8 cellular contexts compared by ENCODE assay signal in the genomic region with DNA sequence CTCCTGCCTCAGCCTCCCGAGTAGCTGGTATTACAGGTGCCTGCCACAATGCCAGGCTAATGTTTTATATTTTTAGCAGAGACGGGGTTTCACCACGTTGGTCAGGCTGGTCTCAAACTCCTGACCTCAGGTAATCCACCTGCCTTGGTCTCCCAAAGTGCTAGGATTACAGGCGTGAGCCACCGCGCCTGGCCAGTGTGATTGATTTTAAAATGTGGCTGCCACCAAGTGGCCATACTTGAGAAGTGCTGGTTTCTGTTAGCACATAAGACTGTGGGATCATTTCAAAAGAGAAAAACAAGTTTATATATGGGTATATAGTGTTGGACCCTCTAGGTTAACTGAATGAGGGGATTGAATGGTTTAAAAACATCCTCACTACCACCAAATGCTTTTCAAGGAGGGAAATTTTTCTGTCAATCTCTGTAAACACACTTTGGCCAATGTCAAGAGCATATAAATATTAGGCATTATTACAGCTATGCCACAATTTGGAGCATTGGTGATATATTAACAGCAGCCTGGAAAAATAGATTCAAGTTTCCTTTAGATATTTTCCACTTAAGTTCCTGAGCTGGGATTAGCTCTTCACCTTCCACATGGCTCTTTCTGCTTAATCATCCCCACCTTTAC. TPM values are rescaled to one million over a fixed set of nuclear protein-coding genes. Genes with fewer than 3 reads are reported as not detected.
DNase-seq lines count a peak whose midpoint lies in the region; ATAC-seq, FAIRE-seq and TF ChIP-seq lines count a peak whose summit lies in the region.

No MANE protein-coding gene starts in this region.

- no peak overlapping the region for H3K4me2 ChIP-seq in GM12878 (ENCODE audit: control insufficient read depth, insufficient read depth)

- H3K79me2 ChIP-seq in GM12878 (ENCODE audit: control insufficient read depth, insufficient read depth, low read length) = no peaks in the 10 kb centered on the region

- FAIRE-seq in GM12878 (lab: Jason Lieb, UNC) = peak; percentile 23

- no peak for TF ChIP-seq POLR2A in GM12878 (IDR thresholded peaks at IDR 0.05; ENCODE audit: low read depth, low read length)

- RAD21 ChIA-PET in GM12878 (lab: Charles Lee; ENCODE audit: unreplicated experiment) = interaction anchor here (0.9 to 2.8 kb wide), 5 partner anchors 11 to 190 kb away, joined by 3 to 21 read pairs (median 6); partner anchors contain the start of gene TLCD1

- TF ChIP-seq CTCF in GM12878 (IDR thresholded peaks at IDR 0.05 in 2 of 3, conservative IDR thresholded peaks at IDR 0.05 in 1 of 3; ENCODE audit: control insufficient read depth in 2 of 3, extremely low read depth in 1 of 3, insufficient read depth in 1 of 3, low read depth in 3 of 3, low read length in 3 of 3) = peak; percentile 55 to 59 (median 57)

- no peak for TF ChIP-seq EP300 in GM12878 (IDR thresholded peaks at IDR 0.05; ENCODE audit: borderline replicate concordance in 1 of 2, control insufficient read depth in 1 of 2, low read depth in 2 of 2, low read length in 2 of 2)

- no peak overlapping the region for H3K4me3 ChIP-seq in GM12878

- peaks cover 40 to 60% of the 10 kb centered on the region in 2 experiments for H3K36me3 ChIP-seq in GM12878 (ENCODE audit: control insufficient read depth in 2 of 2, insufficient read depth in 2 of 2, low read length in 1 of 2)

- TF ChIP-seq RAD21 in GM12878 (IDR thresholded peaks at IDR 0.05; ENCODE audit: insufficient read depth, low read depth, low read length) = peak; percentile 58

- ATAC-seq in GM12878 (peak; percentile 89), HG02973 (IDR thresholded peaks at IDR 0.05; ENCODE audit: unreplicated experiment) (no peak)

- SMC1A ChIA-PET in GM12878 (lab: Charles Lee; ENCODE audit: uncharacterized antibody, unreplicated experiment) = interaction anchor here (0.7 to 4.8 kb wide), 12 partner anchors 10 to 197 kb away, joined by 3 to 40 read pairs (median 4); partner anchors contain the start of genes FAM222B, RPL23A and TLCD1

- WGBS in GM12878 (ENCODE audit: insufficient coverage, insufficient replicate concordance, low lambda C conversion rate, missing lambda C conversion rate) = 77% methylated on average over 6 of the region's 6 CpGs

- no peak overlapping the region for H3K9ac ChIP-seq in GM12878 (ENCODE audit: control insufficient read depth, insufficient read depth, low read length)

- CTCF ChIA-PET in GM12878 (lab: Yijun Ruan, JAX) = interaction anchor here (0.6 to 6.0 kb wide), 24 partner anchors 9 to 321 kb away, joined by 3 to 78 read pairs (median 6); partner anchors contain the start of genes NEK8, RPL23A and TLCD1

- in situ Hi-C loops in GM12878 (cut with MboI) = no loop called here

- no peaks in the 10 kb centered on the region for H3K9me3 ChIP-seq in GM12878 (replicated peaks; ENCODE audit: control insufficient read depth, insufficient read depth, low read length)

- no TSS peak for BruUV-seq in GM12878 (replicated peaks; lab: Mats Ljungman, UMichigan)

- POLR2A ChIA-PET in GM12878 (lab: Charles Lee) = interaction anchor here (1.2 kb wide), 1 partner anchor 35 kb away, joined by 3 read pairs; the partner anchor contains the start of gene PHF12

- no peaks in the 10 kb centered on the region for H4K20me1 ChIP-seq in GM12878 (ENCODE audit: control insufficient read depth, insufficient read depth)

- intact Hi-C loops in GM12878 (cut with micrococcal nuclease; ENCODE audit: unreplicated experiment) = loop anchor here (1.0 to 2.0 kb wide), 2 partner anchors 153 to 190 kb away; partner anchors contain the start of gene TLCD1

- no peaks in the 10 kb centered on the region for H3K4me1 ChIP-seq in GM12878 (ENCODE audit: control insufficient read depth, insufficient read depth, low read length)

- H3K27ac ChIP-seq in GM12878 (ENCODE audit: control insufficient read depth, insufficient read depth) = no peak overlapping the region

- peak; percentile 30 for DNase-seq in stimulated activated CD8-positive, alpha-beta memory T cell treated with anti-CD3 and anti-CD28 coated beads, Interleukin-12 subunit alpha, Interleukin-12 subunit beta, amount 100 ng/mL, for 1 hour (ENCODE audit: low read depth)
- no peak for DNase-seq in stimulated activated CD8-positive, alpha-beta memory T cell treated with anti-CD3 and anti-CD28 coated beads, Interleukin-4, amount 100 ng/mL, for 48 hours
- DNase-seq in OCI-M1 (lab: John Stamatoyannopoulos, UW) = peak; percentile 69
- no peak for DNase-seq in GM12878 (ENCODE audit: low read depth, low spot score)
- peak; percentile 53 for DNase-seq in iris pigment epithelial cell (ENCODE audit: low read depth)
- DNase-seq in stimulated activated naive CD4-positive, alpha-beta T cell treated with Interleukin-2 at 50 U/mL for 16 hours (lab: John Stamatoyannopoulos, UW) = peak; percentile 12
- no peak for DNase-seq in UCSD-AML1 (lab: John Stamatoyannopoulos, UW; ENCODE audit: unreplicated experiment)

- H3K27me3 ChIP-seq in GM12878 (replicated peaks in 1 of 2; ENCODE audit: control insufficient read depth in 2 of 2, insufficient read depth in 2 of 2, low read length in 1 of 2) = no peaks in the 10 kb centered on the region

- H2AFZ ChIP-seq in GM12878 (ENCODE audit: control insufficient read depth, low read depth, low read length) = no peak overlapping the region

RNA-seq across cellular contexts. Expression of gene DHRS13, which starts 13.5 kb away (rescaled TPM):
- total RNA-seq in GM12878 (2013; cell fraction: nucleolus; rRNA removed) = 66.0 and 68.2 TPM in 2 replicates
- total RNA-seq in GM12878 (2014; rRNA removed) (35.3 and 37.1 TPM in 2 replicates), GM12878 (2014; rRNA removed; fragmentation: Illumina TruSeq; extraction: Trizol) (23.7 and 24.2 TPM in 2 replicates), GM12878 (2021) (27.6 and 31.3 TPM in 2 replicates)
- polyA plus RNA-seq in GM12878 (2011; ENCODE audit: low read depth) = 3.0 TPM
- polyA plus RNA-seq in GM12878 (2011; rRNA removed) (50.6 and 55.2 TPM in 2 replicates), GM12878 (2014; fragmentation: Illumina TruSeq; extraction: Trizol) (17.7 and 19.6 TPM in 2 replicates), GM12878 (2014; fragmentation: Nextera tagmentation; extraction: Ambion mirVana) (under 1 TPM in 1 of 2 experiments, not detected in 1; 0.18 TPM), GM12878 (2014; rRNA removed) (37.7 and 38.8 TPM in 2 replicates), GM12878 (2016; fragmentation: Nextera tagmentation; extraction: Ambion mirVana) (10 to 100 TPM; 28.7 to 35.5 TPM)
- 70.4 and 81.7 TPM in 2 replicates for polyA plus RNA-seq in GM12878 (2011; cell fraction: cytosol; rRNA removed)
- polyA plus RNA-seq in GM12878 (2011; cell fraction: nucleus; rRNA removed) = 47.5 and 49.0 TPM in 2 replicates
- 7.6 and 12.3 TPM in 2 replicates for polyA plus RNA-seq in GM12878 (2012)
- 39.0 and 44.2 TPM in 2 replicates for polyA minus RNA-seq in GM12878 (2011; rRNA and poly(A)+ RNA removed)
- 14.3 and 16.6 TPM in 2 replicates for polyA minus RNA-seq in GM12878 (2011; cell fraction: cytosol; rRNA and poly(A)+ RNA removed)
- 16.2 and 21.1 TPM in 2 replicates for polyA minus RNA-seq in GM12878 (2011; cell fraction: nucleus; rRNA and poly(A)+ RNA removed)

RNA-seq across cellular contexts. Expression of gene FLOT2, which starts 18.9 kb away (rescaled TPM):
- total RNA-seq in GM12878 (2013; cell fraction: nucleolus; rRNA removed) = 29.2 and 39.1 TPM in 2 replicates
- total RNA-seq in GM12878 (2014; rRNA removed) (79.0 and 79.6 TPM in 2 replicates), GM12878 (2014; rRNA removed; fragmentation: Illumina TruSeq; extraction: Trizol) (72.0 and 72.5 TPM in 2 replicates), GM12878 (2021) (291 and 302 TPM in 2 replicates)
- 30.4 TPM for polyA plus RNA-seq in GM12878 (2011; ENCODE audit: low read depth)
- polyA plus RNA-seq in GM12878 (2011; rRNA removed) (90.1 and 150 TPM in 2 replicates), GM12878 (2014; fragmentation: Illumina TruSeq; extraction: Trizol) (75.3 and 147 TPM in 2 replicates), GM12878 (2014; fragmentation: Nextera tagmentation; extraction: Ambion mirVana) (100 to 1,000 TPM in 1 of 2 experiments, 10 to 100 TPM in 1; 56.8 to 121 TPM), GM12878 (2014; rRNA removed) (150 and 154 TPM in 2 replicates), GM12878 (2016; fragmentation: Nextera tagmentation; extraction: Ambion mirVana) (100 to 1,000 TPM; 237 to 251 TPM)
- 162 and 176 TPM in 2 replicates for polyA plus RNA-seq in GM12878 (2011; cell fraction: cytosol; rRNA removed)
- 153 and 169 TPM in 2 replicates for polyA plus RNA-seq in GM12878 (2011; cell fraction: nucleus; rRNA removed)
- polyA plus RNA-seq in GM12878 (2012) = 59.9 and 65.4 TPM in 2 replicates
- 172 and 176 TPM in 2 replicates for polyA minus RNA-seq in GM12878 (2011; rRNA and poly(A)+ RNA removed)
- polyA minus RNA-seq in GM12878 (2011; cell fraction: cytosol; rRNA and poly(A)+ RNA removed) = 71.6 and 96.9 TPM in 2 replicates
- polyA minus RNA-seq in GM12878 (2011; cell fraction: nucleus; rRNA and poly(A)+ RNA removed) = 19.0 and 28.4 TPM in 2 replicates

RNA-seq across cellular contexts. Expression of gene PHF12, which starts 34.9 kb away (rescaled TPM):
- total RNA-seq in GM12878 (2013; cell fraction: nucleolus; rRNA removed) = 61.5 and 63.1 TPM in 2 replicates
- total RNA-seq in GM12878 (2014; rRNA removed) = 28.6 and 30.1 TPM in 2 replicates
- 15.9 and 18.1 TPM in 2 replicates for total RNA-seq in GM12878 (2014; rRNA removed; fragmentation: Illumina TruSeq; extraction: Trizol)
- total RNA-seq in GM12878 (2021) = 43.9 and 44.2 TPM in 2 replicates
- 9.3 TPM for polyA plus RNA-seq in GM12878 (2011; ENCODE audit: low read depth)
- 8.6 and 22.6 TPM in 2 replicates for polyA plus RNA-seq in GM12878 (2011; rRNA removed)
- 22.1 and 28.1 TPM in 2 replicates for polyA plus RNA-seq in GM12878 (2011; cell fraction: cytosol; rRNA removed)
- polyA plus RNA-seq in GM12878 (2011; cell fraction: nucleus; rRNA removed) = 65.0 and 92.9 TPM in 2 replicates
- 24.0 and 34.6 TPM in 2 replicates for polyA plus RNA-seq in GM12878 (2012)
- 24.7 and 27.8 TPM in 2 replicates for polyA plus RNA-seq in GM12878 (2014; fragmentation: Illumina TruSeq; extraction: Trizol)
- 1 to 10 TPM; 1.3 to 2.3 TPM for polyA plus RNA-seq in GM12878 (2014; fragmentation: Nextera tagmentation; extraction: Ambion mirVana)
- polyA plus RNA-seq in GM12878 (2014; rRNA removed) = 33.5 and 39.8 TPM in 2 replicates
- 10 to 100 TPM; 10.6 to 15.3 TPM for polyA plus RNA-seq in GM12878 (2016; fragmentation: Nextera tagmentation; extraction: Ambion mirVana)
- polyA minus RNA-seq in GM12878 (2011; rRNA and poly(A)+ RNA removed) = 23.6 and 28.7 TPM in 2 replicates
- polyA minus RNA-seq in GM12878 (2011; cell fraction: cytosol; rRNA and poly(A)+ RNA removed) = 14.8 and 15.6 TPM in 2 replicates
- polyA minus RNA-seq in GM12878 (2011; cell fraction: nucleus; rRNA and poly(A)+ RNA removed) = 20.8 and 40.7 TPM in 2 replicates

Comparison
In these comparisons a context has a peak if more than half of its experiments do, and no peak if none do; other contexts are left out.
1. DNase-seq: peak in stimulated activated CD8-positive, alpha-beta memory T cell treated with anti-CD3 and anti-CD28 coated beads, Interleukin-12 subunit alpha, Interleukin-12 subunit beta, amount 100 ng/mL, for 1 hour (single experiment), OCI-M1 (single experiment), iris pigment epithelial cell (single experiment) and stimulated activated naive CD4-positive, alpha-beta T cell treated with Interleukin-2 at 50 U/mL for 16 hours (single experiment); none in stimulated activated CD8-positive, alpha-beta memory T cell treated with anti-CD3 and anti-CD28 coated beads, Interleukin-4, amount 100 ng/mL, for 48 hours (single experiment), GM12878 (single experiment) and UCSD-AML1 (single experiment).